ENCODE assay signal across 19 cellular contexts in genomic region chr22:45802074-45802473, GRCh38.
DNase-seq lines count a peak whose midpoint lies in the region; ATAC-seq, FAIRE-seq and TF ChIP-seq lines count a peak whose summit lies in the region.
"Had no signal": no experiment of that assay in that cellular context is flagged by ENCODE, and none has a peak within 500 bp of the region (broad histone marks: within the 10 kb centered on the region; RNA-seq: fewer than 3 reads in every experiment).

No MANE protein-coding gene starts in this region.

- H3K27me3 ChIP-seq in Panc1 (ENCODE audit: control insufficient read depth, insufficient read depth, low read length) (no peaks in the 10 kb centered on the region), keratinocyte (ENCODE audit: control insufficient read depth, extremely low read depth, insufficient read depth, low read length) (no peaks in the 10 kb centered on the region)

- dilution Hi-C loops in keratinocyte (cut with MboI; ENCODE audit: extremely low pct_ligation_motif_present, low sequenced_read_pairs): no loop called here

- no peak overlapping the region for H3K9ac ChIP-seq in keratinocyte (ENCODE audit: control insufficient read depth, extremely low read depth, insufficient read depth, low read length)

- H3K4me2 ChIP-seq in keratinocyte (ENCODE audit: control insufficient read depth, extremely low read depth, insufficient read depth, low read depth, low read length): no peak overlapping the region
- H3K4me2 ChIP-seq: GM23338 had no signal

- H3K27ac ChIP-seq in Panc1 (ENCODE audit: low read length): 0 out of 2 replicates have a peak overlapping the region, but pooled peaks have one; percentile 12
- no peak overlapping the region for H3K27ac ChIP-seq in keratinocyte (ENCODE audit: control insufficient read depth, insufficient read depth, low read length)

- H2AFZ ChIP-seq in keratinocyte (ENCODE audit: control insufficient read depth, low read length): no peak overlapping the region
- H2AFZ ChIP-seq: GM23338 had no signal

- intact Hi-C loops in Panc1 (cut with micrococcal nuclease; ENCODE audit: unreplicated experiment): no loop called here

- DNase-seq in NCI-H69 (lab: John Stamatoyannopoulos, UW) (peak; percentile 72), Panc1 (ENCODE audit: low read depth, low spot score) (no peak), keratinocyte (ENCODE audit: low read depth, low spot score) (no peak), DMS79 treated with DMSO at 0.1 percent for 48 hours (lab: John Stamatoyannopoulos, UW) (no peak), GM13976 (ENCODE audit: low spot score) (no peak)
- DNase-seq: C1 segment of cervical spinal cord; Calu3; CD4-positive, alpha-beta memory T cell; COR-L47; DMS53; EL; GDM1; H9; HFFc6 had no signal

- ATAC-seq in Panc1 (no peak), HG03159 (IDR thresholded peaks at IDR 0.05; ENCODE audit: unreplicated experiment) (no peak)
- ATAC-seq: GM12878, GM23338, HCT116 had no signal

- TF ChIP-seq CTCF in Panc1 (IDR thresholded peaks at IDR 0.05) (no peak), keratinocyte (optimal IDR thresholded peaks at IDR 0.05 in 1 of 3, IDR thresholded peaks at IDR 0.05 in 1 of 3, conservative IDR thresholded peaks at IDR 0.05 in 1 of 3; ENCODE audit: extremely low read depth in 1 of 3, insufficient read depth in 2 of 3, low read length in 3 of 3) (no peak), GM13976 (IDR thresholded peaks at IDR 0.05; ENCODE audit: borderline replicate concordance, control extremely low read depth, extremely low read depth, insufficient read depth, missing control alignments) (no peak)

- BruUV-seq in Panc1 (replicated peaks; lab: Mats Ljungman, UMichigan): no TSS peak

- H4K20me1 ChIP-seq in keratinocyte (ENCODE audit: control insufficient read depth, extremely low read depth, insufficient read depth, low read length): peaks cover 4% of the 10 kb centered on the region

- CTCF ChIA-PET in Panc1 (lab: Charles Lee): no interaction called here

- no peak overlapping the region for H3K4me3 ChIP-seq in Panc1 (ENCODE audit: low read depth in 2 of 2, low read length in 2 of 2)
- H3K4me3 ChIP-seq in keratinocyte (ENCODE audit: control insufficient read depth in 2 of 3, extremely low read depth in 1 of 3, insufficient read depth in 2 of 3, low read depth in 1 of 3, low read length in 3 of 3): no peak overlapping the region
- H3K4me3 ChIP-seq: GM12878, GM23338 had no signal

- POLR2A ChIA-PET in Panc1 (lab: Charles Lee): no interaction called here

- peaks cover 3% of the 10 kb centered on the region for H3K9me1 ChIP-seq in keratinocyte (ENCODE audit: control insufficient read depth, extremely low read depth, insufficient read depth, low read length)

- H3K36me3 ChIP-seq in Panc1 (ENCODE audit: control insufficient read depth, insufficient read depth, low read length): no peaks in the 10 kb centered on the region; the same call in 1 of the 2 replicates
- H3K36me3 ChIP-seq in keratinocyte (ENCODE audit: control insufficient read depth in 2 of 2, extremely low read depth in 1 of 2, insufficient read depth in 2 of 2, low read length in 2 of 2): peaks cover 0 to 16% of the 10 kb centered on the region in 2 experiments

- H3K9me3 ChIP-seq in Panc1 (ENCODE audit: control insufficient read depth, insufficient read depth, low read depth, low read length) (peaks cover 1% of the 10 kb centered on the region; the same call in 1 of the 2 replicates), keratinocyte (ENCODE audit: control insufficient read depth, low read depth, low read length) (no peaks in the 10 kb centered on the region)

- FAIRE-seq in keratinocyte (lab: Jason Lieb, UNC): peak; percentile 20
- FAIRE-seq: GM12878, GM18507 had no signal

- in situ Hi-C loops in Panc1 (cut with HindIII; ENCODE audit: low pct_unique_long_range_greater_than_20kb, low sequenced_read_pairs): no loop called here
- in situ Hi-C loops in GM13976 (cut with MboI; ENCODE audit: low sequenced_read_pairs, unreplicated experiment): no loop called here

- no peaks in the 10 kb centered on the region for H3K79me2 ChIP-seq in keratinocyte (ENCODE audit: control insufficient read depth, insufficient read depth, low read length)

- no peaks in the 10 kb centered on the region; the same call in 1 of the 2 replicates for H3K4me1 ChIP-seq in Panc1 (ENCODE audit: control insufficient read depth, insufficient read depth, low read length)
- peaks cover 25% of the 10 kb centered on the region for H3K4me1 ChIP-seq in keratinocyte (ENCODE audit: control insufficient read depth, extremely low read depth, insufficient read depth, low read length)
